Comparison of ENCODE assay signal across 1 cellular context in genomic region chr2:84314901-84315330, GRCh38.
TF ChIP-seq lines count a peak whose summit lies in the region.

No MANE protein-coding gene starts in this region.

TF ChIP-seq in HepG2, 621 proteins besides CTCF, POLR2A, EP300 and RAD21 (continued from another document and continues in another):
- TF ChIP-seq ZNF318 (CRISPR knock-in tag; IDR thresholded peaks at IDR 0.05), result 0 out of 2 replicates have a peak, but pooled peaks have one; percentile 40
- TF ChIP-seq PPARG (CRISPR knock-in tag; conservative IDR thresholded peaks at IDR 0.05), result 0 out of 2 replicates have a peak, but pooled peaks have one; percentile 30
- TF ChIP-seq REPIN1 (CRISPR knock-in tag; IDR thresholded peaks at IDR 0.05; ENCODE audit: borderline replicate concordance, low read depth), result peak; percentile 68; the same call in 1 of the 2 replicates
- TF ChIP-seq PAXIP1 (CRISPR knock-in tag; conservative IDR thresholded peaks at IDR 0.05), result 0 out of 2 replicates have a peak, but pooled peaks have one; percentile 19
- TF ChIP-seq SOX6 (IDR thresholded peaks at IDR 0.05), result no peak
- peak; percentile 38; the same call in 1 of the 2 replicates for TF ChIP-seq SOX6 (CRISPR knock-in tag; IDR thresholded peaks at IDR 0.05)
- 0 out of 4 replicates have a peak, but pooled peaks of 1 of the 2 experiments have one; percentile 27 for TF ChIP-seq KLF16 (CRISPR knock-in tag; IDR thresholded peaks at IDR 0.05)
- 0 out of 2 replicates have a peak, but pooled peaks have one; percentile 23 for TF ChIP-seq DRAP1 (CRISPR knock-in tag; IDR thresholded peaks at IDR 0.05)
- TF ChIP-seq MAX (IDR thresholded peaks at IDR 0.05), result peak; percentile 26; the same call in 1 of the 2 replicates
- no peak for TF ChIP-seq ZNF572 (CRISPR knock-in tag; IDR thresholded peaks at IDR 0.05)
- 0 out of 2 replicates have a peak, but pooled peaks have one; percentile 49 for TF ChIP-seq ZNF574 (CRISPR knock-in tag; IDR thresholded peaks at IDR 0.05)
- peak; percentile 25 for TF ChIP-seq ZNF619 (CRISPR knock-in tag; IDR thresholded peaks at IDR 0.05)
- peak; percentile 34; the same call in 1 of the 2 replicates for TF ChIP-seq ZFP91 (CRISPR knock-in tag; IDR thresholded peaks at IDR 0.05; ENCODE audit: borderline replicate concordance)
- 0 out of 2 replicates have a peak, but pooled peaks have one; percentile 59 for TF ChIP-seq THRA (CRISPR knock-in tag; IDR thresholded peaks at IDR 0.05; ENCODE audit: borderline replicate concordance)
- peak; percentile 82; the same call in 1 of the 2 replicates for TF ChIP-seq ZNF350 (CRISPR knock-in tag; IDR thresholded peaks at IDR 0.05; ENCODE audit: borderline replicate concordance, low read depth)
- TF ChIP-seq ZNF772 (CRISPR knock-in tag; IDR thresholded peaks at IDR 0.05), result 0 out of 2 replicates have a peak, but pooled peaks have one; percentile 57
- TF ChIP-seq ERF (CRISPR knock-in tag; IDR thresholded peaks at IDR 0.05), result no peak; the same call in 1 of the 2 replicates
- peak; percentile 20; the same call in 1 of the 2 replicates for TF ChIP-seq BHLHE40 (IDR thresholded peaks at IDR 0.05; ENCODE audit: low read length)
- TF ChIP-seq KDM4B (CRISPR knock-in tag; IDR thresholded peaks at IDR 0.05), result 0 out of 2 replicates have a peak, but pooled peaks have one; percentile 67
- TF ChIP-seq ZNF230 (CRISPR knock-in tag; IDR thresholded peaks at IDR 0.05), result peak; percentile 70; the same call in 1 of the 2 replicates
- TF ChIP-seq KMT2A (CRISPR knock-in tag; IDR thresholded peaks at IDR 0.05), result peak; percentile 39; the same call in 1 of the 2 replicates
- no peak for TF ChIP-seq RFXAP (CRISPR knock-in tag; IDR thresholded peaks at IDR 0.05; ENCODE audit: borderline replicate concordance)
- peak; percentile 46; the same call in 1 of the 2 replicates for TF ChIP-seq ATF2 (CRISPR knock-in tag; IDR thresholded peaks at IDR 0.05)
- no peak for TF ChIP-seq KLF9 (CRISPR knock-in tag; IDR thresholded peaks at IDR 0.05; ENCODE audit: low read depth)
- TF ChIP-seq NFE2L2 (IDR thresholded peaks at IDR 0.05; ENCODE audit: low read length), result 0 out of 2 replicates have a peak, but pooled peaks have one; percentile 0
- TF ChIP-seq NAIF1 (CRISPR knock-in tag; IDR thresholded peaks at IDR 0.05; ENCODE audit: borderline replicate concordance), result no peak
- peak; percentile 100 for TF ChIP-seq STAG1 (CRISPR knock-in tag; IDR thresholded peaks at IDR 0.05)
- TF ChIP-seq ZNF432 (CRISPR knock-in tag; IDR thresholded peaks at IDR 0.05; ENCODE audit: borderline replicate concordance), result no peak
- TF ChIP-seq USF2 (IDR thresholded peaks at IDR 0.05; ENCODE audit: low read depth, low read length), result no peak
- no peak for TF ChIP-seq USF2 (CRISPR knock-in tag; IDR thresholded peaks at IDR 0.05; ENCODE audit: borderline replicate concordance)
- TF ChIP-seq PRPF4 (IDR thresholded peaks at IDR 0.05; ENCODE audit: low read depth, low read length, poor library complexity, severe bottlenecking), result peak; percentile 34
- no peak for TF ChIP-seq NONO (IDR thresholded peaks at IDR 0.05)
- TF ChIP-seq NONO (CRISPR knock-in tag; conservative IDR thresholded peaks at IDR 0.05), result peak; percentile 83
- TF ChIP-seq ETV5 (CRISPR knock-in tag; IDR thresholded peaks at IDR 0.05; ENCODE audit: borderline replicate concordance), result 0 out of 2 replicates have a peak, but pooled peaks have one; percentile 25
